8 cellular contexts compared by ENCODE assay signal in the genomic region with DNA sequence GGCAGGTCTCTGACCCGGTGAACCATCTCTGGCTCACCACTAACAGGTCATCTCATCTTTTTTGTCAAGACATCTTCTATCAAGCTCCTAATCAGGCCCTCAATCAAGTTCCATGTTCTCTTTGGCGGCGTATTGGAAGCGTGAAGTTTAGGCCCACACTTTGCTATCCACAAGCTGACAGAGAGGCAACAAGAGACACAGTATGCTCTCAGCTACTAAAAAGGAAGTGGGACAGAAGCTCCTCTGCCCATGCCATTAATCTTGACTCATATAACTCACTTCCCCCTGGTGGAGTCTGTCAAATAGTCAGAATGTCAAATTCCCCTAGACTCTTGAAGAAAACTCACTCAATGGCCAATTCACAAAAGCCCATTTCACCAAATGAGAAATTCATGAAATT.
DNase-seq lines count a peak whose midpoint lies in the region; ATAC-seq and TF ChIP-seq lines count a peak whose summit lies in the region.

No MANE protein-coding gene starts in this region.

- TF ChIP-seq CTCF in GM13976 (IDR thresholded peaks at IDR 0.05; ENCODE audit: borderline replicate concordance, control extremely low read depth, extremely low read depth, insufficient read depth, missing control alignments), result no peak
- TF ChIP-seq CTCF in colonic mucosa (IDR thresholded peaks at IDR 0.05), result no peak

- H3K4me1 Mint-ChIP-seq in activated T-cell treated with anti-CD3 and anti-CD28 coated beads, Interleukin-2, amount 50 U/mL, for 24 hours (ENCODE audit: low read depth), result peaks cover 34% of the 10 kb centered on the region
- peaks cover 15 to 33% of the 10 kb centered on the region in 2 donors for H3K4me1 Mint-ChIP-seq in natural killer cell treated with Interleukin-12 subunit alpha and Interleukin-12 subunit beta and Interleukin-15 and Interleukin-18, amount 100 ng/mL, for 72 hours (ENCODE audit: low read depth in 2 of 2)

- no peaks in the 10 kb centered on the region for H3K36me3 Mint-ChIP-seq in activated T-cell treated with anti-CD3 and anti-CD28 coated beads, Interleukin-2, amount 50 U/mL, for 24 hours (ENCODE audit: low read depth)
- no peaks in the 10 kb centered on the region for H3K36me3 Mint-ChIP-seq in natural killer cell treated with Interleukin-12 subunit alpha and Interleukin-12 subunit beta and Interleukin-15 and Interleukin-18, amount 100 ng/mL, for 72 hours

- no peaks in the 10 kb centered on the region for H3K4me1 ChIP-seq in colonic mucosa

- no peak overlapping the region for H3K27ac ChIP-seq in colonic mucosa

- H3K9me3 ChIP-seq in colonic mucosa, result no peaks in the 10 kb centered on the region

- H3K27me3 Mint-ChIP-seq in activated T-cell treated with anti-CD3 and anti-CD28 coated beads, Interleukin-2, amount 50 U/mL, for 24 hours, result peaks cover 5% of the 10 kb centered on the region
- H3K27me3 Mint-ChIP-seq in natural killer cell treated with Interleukin-12 subunit alpha and Interleukin-12 subunit beta and Interleukin-15 and Interleukin-18, amount 100 ng/mL, for 72 hours, result peaks cover 26 to 29% of the 10 kb centered on the region in 2 donors

- in situ Hi-C loops in GM13976 (cut with MboI; ENCODE audit: low sequenced_read_pairs, unreplicated experiment), result no loop called here
- in situ Hi-C loops in G401 (cut with HindIII; ENCODE audit: low sequenced_read_pairs), result no loop called here

- H3K27ac Mint-ChIP-seq in activated T-cell treated with anti-CD3 and anti-CD28 coated beads, Interleukin-2, amount 50 U/mL, for 24 hours, result peak overlapping the region; percentile 73
- H3K27ac Mint-ChIP-seq in natural killer cell treated with Interleukin-12 subunit alpha and Interleukin-12 subunit beta and Interleukin-15 and Interleukin-18, amount 100 ng/mL, for 72 hours, result peak overlapping the region; percentile 24 to 60

- peak overlapping the region; percentile 24 for H3K4me3 Mint-ChIP-seq in activated T-cell treated with anti-CD3 and anti-CD28 coated beads, Interleukin-2, amount 50 U/mL, for 24 hours
- H3K4me3 Mint-ChIP-seq in natural killer cell treated with Interleukin-12 subunit alpha and Interleukin-12 subunit beta and Interleukin-15 and Interleukin-18, amount 100 ng/mL, for 72 hours, result peak overlapping the region; percentile 56

- DNase-seq in GM13976 (ENCODE audit: low spot score) (peak; percentile 67), colonic mucosa (no peak), NCI-H2107 treated with DMSO at 0.1 percent for 48 hours (lab: John Stamatoyannopoulos, UW; ENCODE audit: unreplicated experiment) (no peak), G401 (ENCODE audit: low spot score) (no peak)
- no peak for DNase-seq in activated T-cell treated with anti-CD3 and anti-CD28 coated beads, Interleukin-2, amount 50 U/mL, for 24 hours
- DNase-seq in natural killer cell treated with Interleukin-12 subunit alpha and Interleukin-12 subunit beta and Interleukin-15 and Interleukin-18, amount 100 ng/mL, for 72 hours (ENCODE audit: low spot score), result no peak

- intact Hi-C loops in colonic mucosa (cut with DNase I), result no loop called here

- H3K27me3 ChIP-seq in colonic mucosa, result no peaks in the 10 kb centered on the region

- no peak overlapping the region for H3K9ac ChIP-seq in colonic mucosa (ENCODE audit: low read depth in 2 of 2, low read length in 2 of 2)

- no peaks in the 10 kb centered on the region for H3K9me3 Mint-ChIP-seq in activated T-cell treated with anti-CD3 and anti-CD28 coated beads, Interleukin-2, amount 50 U/mL, for 24 hours
- H3K9me3 Mint-ChIP-seq in natural killer cell treated with Interleukin-12 subunit alpha and Interleukin-12 subunit beta and Interleukin-15 and Interleukin-18, amount 100 ng/mL, for 72 hours, result no peaks in the 10 kb centered on the region

- H3K4me3 ChIP-seq in colonic mucosa, result no peak overlapping the region

- no peaks in the 10 kb centered on the region for H3K36me3 ChIP-seq in colonic mucosa

- ATAC-seq in GM21381 (IDR thresholded peaks at IDR 0.05; ENCODE audit: unreplicated experiment) (peak; percentile 91), HG03469 (IDR thresholded peaks at IDR 0.05; ENCODE audit: unreplicated experiment) (peak; percentile 89)
- peak; percentile 70 to 85 for ATAC-seq in natural killer cell treated with Interleukin-12 subunit alpha and Interleukin-12 subunit beta and Interleukin-15 and Interleukin-18, amount 100 ng/mL, for 72 hours
